Comparison of ENCODE assay signal across 28 cellular contexts in genomic region chr16:66085651-66086050, GRCh38.
"Had no signal": no experiment of that assay in that cellular context is flagged by ENCODE, and none has a peak within 500 bp of the region (broad histone marks: within the 10 kb centered on the region; RNA-seq: fewer than 3 reads in every experiment).

No MANE protein-coding gene starts in this region.

- H3K27ac ChIP-seq: left lung, lower lobe of right lung, neutrophil, right atrium auricular region, right lobe of liver, suprapubic skin, thoracic aorta, tibial artery, upper lobe of right lung had no signal

- H3K4me3 Mint-ChIP-seq: naive thymus-derived CD8-positive, alpha-beta T cell; nephron; neural crest cell; stimulated activated effector memory CD8-positive, alpha-beta T cell treated with anti-CD3 and anti-CD28 coated beads, Interleukin-12 subunit alpha, Interleukin-12 subunit beta, amount 100 ng/mL, for 72 hours; stimulated activated naive CD8-positive, alpha-beta T cell treated with anti-CD3 and anti-CD28 coated beads, Interleukin-15, Interleukin-2, amounts not matched to agents 100 ng/mL and 50 ng/mL, for 24 hours had no signal

- FAIRE-seq: kidney, urothelium cell line had no signal

- H3K27me3 Mint-ChIP-seq: stimulated activated naive CD8-positive, alpha-beta T cell treated with anti-CD3 and anti-CD28 coated beads, Interleukin-15, Interleukin-2, amounts not matched to agents 100 ng/mL and 50 ng/mL, for 24 hours had no signal

- H3K27me3 ChIP-seq: left lung, neutrophil, right atrium auricular region, right lobe of liver, suprapubic skin, tibial artery, upper lobe of right lung had no signal

- H3K9me3 ChIP-seq: left lung, lower lobe of right lung, neutrophil, right atrium auricular region, right lobe of liver, suprapubic skin, thoracic aorta, tibial artery, upper lobe of right lung had no signal

- DNase-seq: hippocampal formation; kidney; left colon; left lung; lower lobe of right lung; mammary epithelial cell; mesenchymal stem cell; naive thymus-derived CD8-positive, alpha-beta T cell; occipital lobe; right lobe of liver; stimulated activated CD4-positive, alpha-beta T cell treated with anti-CD3 and anti-CD28 coated beads, Interleukin-12 subunit alpha, Interleukin-12 subunit beta, amount 100 ng/mL, for 4 hours; stimulated activated CD4-positive, alpha-beta T cell treated with anti-CD3 and anti-CD28 coated beads, Interleukin-15, amount 100 ng/mL, for 24 hours; stimulated activated CD4-positive, alpha-beta T cell treated with anti-CD3 and anti-CD28 coated beads, Interleukin-2, amount 100 ng/mL, for 24 hours; stimulated activated CD4-positive, alpha-beta T cell treated with anti-CD3 and anti-CD28 coated beads, Interleukin-4, amount 100 ng/mL, for 1 hour; stimulated activated naive CD4-positive, alpha-beta T cell; tibial artery; trophoblast cell; upper lobe of right lung had no signal

- H3K36me3 ChIP-seq: left lung, lower lobe of right lung, neutrophil, right atrium auricular region, right lobe of liver, suprapubic skin, thoracic aorta, tibial artery, upper lobe of right lung had no signal

- H3K27ac Mint-ChIP-seq: naive thymus-derived CD8-positive, alpha-beta T cell; progenitor cell of endocrine pancreas; stimulated activated effector memory CD8-positive, alpha-beta T cell treated with anti-CD3 and anti-CD28 coated beads, Interleukin-12 subunit alpha, Interleukin-12 subunit beta, amount 100 ng/mL, for 72 hours; stimulated activated naive CD8-positive, alpha-beta T cell treated with anti-CD3 and anti-CD28 coated beads, Interleukin-15, Interleukin-2, amounts not matched to agents 100 ng/mL and 50 ng/mL, for 24 hours had no signal

- ATAC-seq: left colon; left lung; lower lobe of right lung; naive thymus-derived CD8-positive, alpha-beta T cell; right lobe of liver; stimulated activated effector memory CD8-positive, alpha-beta T cell treated with anti-CD3 and anti-CD28 coated beads, Interleukin-12 subunit alpha, Interleukin-12 subunit beta, amount 100 ng/mL, for 72 hours; upper lobe of right lung had no signal

- H3K4me3 ChIP-seq: left lung, lower lobe of right lung, right atrium auricular region, right lobe of liver, suprapubic skin, thoracic aorta, tibial artery, upper lobe of right lung had no signal

- H3K4me1 Mint-ChIP-seq: naive thymus-derived CD8-positive, alpha-beta T cell; neural crest cell; stimulated activated effector memory CD8-positive, alpha-beta T cell treated with anti-CD3 and anti-CD28 coated beads, Interleukin-12 subunit alpha, Interleukin-12 subunit beta, amount 100 ng/mL, for 72 hours had no signal

- H3K4me1 ChIP-seq: lower lobe of right lung, right lobe of liver, upper lobe of right lung had no signal

- H3K36me3 Mint-ChIP-seq: naive thymus-derived CD8-positive, alpha-beta T cell; stimulated activated effector memory CD8-positive, alpha-beta T cell treated with anti-CD3 and anti-CD28 coated beads, Interleukin-12 subunit alpha, Interleukin-12 subunit beta, amount 100 ng/mL, for 72 hours had no signal

- H3K9me3 Mint-ChIP-seq: nephron; neural crest cell; stimulated activated effector memory CD8-positive, alpha-beta T cell treated with anti-CD3 and anti-CD28 coated beads, Interleukin-12 subunit alpha, Interleukin-12 subunit beta, amount 100 ng/mL, for 72 hours; stimulated activated naive CD8-positive, alpha-beta T cell treated with anti-CD3 and anti-CD28 coated beads, Interleukin-15, Interleukin-2, amounts not matched to agents 100 ng/mL and 50 ng/mL, for 24 hours had no signal
